Comparison of ENCODE assay signal across 2 cellular contexts in genomic region chr5:82272957-82273356, GRCh38.
TF ChIP-seq lines count a peak whose summit lies in the region.

No MANE protein-coding gene starts in this region.

TF ChIP-seq in A549, 52 proteins besides CTCF, POLR2A, EP300 and RAD21 (continued from another document):
- TF ChIP-seq USF2 (IDR thresholded peaks at IDR 0.05), result no peak
- TF ChIP-seq CBX8 (IDR thresholded peaks at IDR 0.05), result no peak
- TF ChIP-seq CBX2 (IDR thresholded peaks at IDR 0.05; ENCODE audit: borderline replicate concordance, low read depth), result no peak
- TF ChIP-seq CHD4 (IDR thresholded peaks at IDR 0.05; ENCODE audit: borderline replicate concordance), result no peak
- TF ChIP-seq BHLHE40 (IDR thresholded peaks at IDR 0.05; ENCODE audit: low read depth, low read length), result no peak
- no peak for TF ChIP-seq HDAC2 (IDR thresholded peaks at IDR 0.05)
- no peak for TF ChIP-seq RFX5 (IDR thresholded peaks at IDR 0.05)
- TF ChIP-seq POLR2AphosphoS2 (conservative IDR thresholded peaks at IDR 0.05; ENCODE audit: low read length), result no peak
- TF ChIP-seq MAFK (IDR thresholded peaks at IDR 0.05; ENCODE audit: partially characterized antibody), result no peak
- no peak for TF ChIP-seq TP53 (CRISPR knock-in tag; IDR thresholded peaks at IDR 0.05)
- no peak for TF ChIP-seq JUNB (IDR thresholded peaks at IDR 0.05)
- no peak for TF ChIP-seq HOXB5 (CRISPR knock-in tag; IDR thresholded peaks at IDR 0.05)
- TF ChIP-seq FOSL2 (IDR thresholded peaks at IDR 0.05), result no peak
- no peak for TF ChIP-seq FOSL2 (CRISPR knock-in tag; IDR thresholded peaks at IDR 0.05)

TF ChIP-seq in HEK293T, 16 proteins besides CTCF, POLR2A, EP300 and RAD21 (continued from another document):
- TF ChIP-seq SUZ12 (IDR thresholded peaks at IDR 0.05) (no peak), PKNOX1 (IDR thresholded peaks at IDR 0.05) (no peak), ARNT (IDR thresholded peaks at IDR 0.05) (no peak), TARDBP (IDR thresholded peaks at IDR 0.05) (no peak), ZNF384 (IDR thresholded peaks at IDR 0.05) (no peak), FOXA1 (IDR thresholded peaks at IDR 0.05) (no peak), NFRKB (IDR thresholded peaks at IDR 0.05) (no peak), HDGF (IDR thresholded peaks at IDR 0.05; ENCODE audit: borderline replicate concordance) (no peak)
